ENCODE assay signal across 8 cellular contexts in the genomic region with DNA sequence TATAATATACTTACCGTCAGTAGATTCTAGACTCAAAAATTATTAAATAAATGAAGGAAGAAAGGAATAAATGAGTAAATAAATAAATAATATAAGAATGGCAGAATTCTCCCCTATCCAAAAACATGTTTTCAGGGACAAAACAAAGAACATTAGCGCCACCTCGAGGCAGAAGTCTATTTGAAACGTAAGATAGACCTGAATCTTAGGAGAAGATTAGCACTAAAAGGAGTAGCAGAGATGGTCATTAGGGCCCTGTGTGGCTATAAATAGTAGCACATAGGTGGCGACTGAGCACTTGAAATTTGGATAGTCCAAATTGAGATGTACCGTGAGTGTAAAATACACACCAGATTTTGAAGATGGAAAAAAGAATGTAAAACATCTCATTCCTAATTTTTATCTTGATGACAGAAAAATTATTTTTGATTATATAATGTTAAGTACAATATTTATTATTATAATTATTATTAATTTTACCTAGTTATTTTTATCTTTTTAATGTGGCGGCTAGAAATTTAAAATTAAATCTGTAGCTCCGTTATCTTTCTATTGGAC. TPM values are rescaled to one million over a fixed set of nuclear protein-coding genes. Genes with fewer than 3 reads are reported as not detected.
DNase-seq lines count a peak whose midpoint lies in the region; ATAC-seq, FAIRE-seq and TF ChIP-seq lines count a peak whose summit lies in the region.

No MANE protein-coding gene starts in this region.

- H3K27me3 ChIP-seq in SU-DHL-6 (ENCODE audit: low read length), result no peaks in the 10 kb centered on the region
- no peaks in the 10 kb centered on the region for H3K27me3 ChIP-seq in kidney epithelial cell (ENCODE audit: control insufficient read depth, insufficient read depth, low read length)

- no peaks in the 10 kb centered on the region for H4K20me1 ChIP-seq in SU-DHL-6 (ENCODE audit: low read depth, low read length)

- H3K4me2 ChIP-seq in A549 (no peak overlapping the region), SU-DHL-6 (ENCODE audit: low read depth, low read length, poor library complexity, severe bottlenecking) (no peak overlapping the region)

- no peaks in the 10 kb centered on the region for H3K79me2 ChIP-seq in SU-DHL-6 (ENCODE audit: insufficient read depth, low read length)

- FAIRE-seq in A549 (lab: Jason Lieb, UNC) (no peak), GM12892 (lab: Jason Lieb, UNC) (peak; percentile 36)

- intact Hi-C loops in MCF 10A (cut with micrococcal nuclease) (loop anchor here (1.0 to 10.0 kb wide), 5 partner anchors 149 to 999 kb away; no protein-coding TSS in a partner anchor), posterior vena cava (cut with DNase I) (loop anchor here in 1 of 2 donors (10.0 kb wide), 2 partner anchors 327 to 1007 kb away; no protein-coding TSS in a partner anchor)

- TF ChIP-seq CTCF in A549 (IDR thresholded peaks at IDR 0.05) (peak; percentile 59), SU-DHL-6 (IDR thresholded peaks at IDR 0.05; ENCODE audit: insufficient read depth, low read length, poor library complexity, severe bottlenecking) (peak; percentile 19), MCF 10A (IDR thresholded peaks at IDR 0.05; ENCODE audit: unreplicated experiment) (peak; percentile 63), kidney epithelial cell (IDR thresholded peaks at IDR 0.05; ENCODE audit: insufficient read depth, low read length, poor library complexity, severe bottlenecking) (peak; percentile 59)

- no peaks in the 10 kb centered on the region for H3F3A ChIP-seq in SU-DHL-6 (ENCODE audit: insufficient read depth)

- peak; percentile 25 to 73 for DNase-seq in A549 (ENCODE audit: low read depth in 1 of 2, low spot score in 1 of 2)
- DNase-seq in GM12892 (ENCODE audit: insufficient read length), result no peak
- DNase-seq in NCI-H146 treated with DMSO at 0.1 percent for 48 hours (lab: John Stamatoyannopoulos, UW; ENCODE audit: unreplicated experiment), result peak; percentile 34
- peak; percentile 91 for DNase-seq in MCF 10A (ENCODE audit: unreplicated experiment)
- peak; percentile 18 for DNase-seq in kidney epithelial cell (ENCODE audit: low read depth)
- DNase-seq in stimulated activated CD4-positive, alpha-beta T cell treated with anti-CD3 and anti-CD28 coated beads, Interleukin-4, amount 100 ng/mL, for 48 hours (ENCODE audit: low read depth in 2 of 2), result peak; percentile 66 to 76
- DNase-seq in posterior vena cava (ENCODE audit: low spot score), result no peak

- CTCF ChIA-PET in A549 (lab: Yijun Ruan, JAX), result interaction anchor here (0.6 to 5.4 kb wide), 11 partner anchors 9 to 361 kb away, joined by 3 to 48 read pairs (median 4); a partner anchor contains a TSS
- CTCF ChIA-PET in MCF 10A (lab: Yijun Ruan, JAX), result interaction anchor here (0.6 to 4.8 kb wide), 31 partner anchors 9 to 999 kb away, joined by 3 to 113 read pairs (median 4); a partner anchor contains a TSS

- no peak overlapping the region for H2AFZ ChIP-seq in SU-DHL-6 (ENCODE audit: low read depth, low read length, severe bottlenecking)

- WGBS in A549 (ENCODE audit: missing lambda C conversion rate), result 13% methylated on average over 8 of the region's 8 CpGs

- no peak for TF ChIP-seq EP300 in A549 (IDR thresholded peaks at IDR 0.05)

- H3K27ac ChIP-seq in A549 (no peak overlapping the region), SU-DHL-6 (ENCODE audit: low read depth, low read length) (no peak overlapping the region)

- H3K9me3 Mint-ChIP-seq in MCF 10A (ENCODE audit: unreplicated experiment), result peaks cover 7% of the 10 kb centered on the region

- H3K4me1 ChIP-seq in A549, result no peaks in the 10 kb centered on the region

- H3K27ac Mint-ChIP-seq in MCF 10A (ENCODE audit: low read depth, unreplicated experiment), result no peak overlapping the region

- H3K27me3 Mint-ChIP-seq in MCF 10A (ENCODE audit: insufficient read depth, unreplicated experiment), result no peaks in the 10 kb centered on the region

- peaks cover 14% of the 10 kb centered on the region for H3K4me1 Mint-ChIP-seq in MCF 10A (ENCODE audit: insufficient read depth, unreplicated experiment)

- H3K9me2 ChIP-seq in SU-DHL-6 (replicated peaks; ENCODE audit: insufficient read depth, low read length), result no peaks in the 10 kb centered on the region

- POLR2A ChIA-PET in A549 (lab: Yijun Ruan, JAX), result no interaction called here
- POLR2A ChIA-PET in MCF 10A (lab: Yijun Ruan, JAX), result interaction anchor here (0.6 to 3.4 kb wide), 7 partner anchors 13 to 1872 kb away, joined by 3 to 13 read pairs (median 4); a partner anchor contains a TSS

- H3K36me3 ChIP-seq in SU-DHL-6 (ENCODE audit: low read length) (no peaks in the 10 kb centered on the region), kidney epithelial cell (ENCODE audit: control insufficient read depth, insufficient read depth, low read length) (no peaks in the 10 kb centered on the region)

- H3K36me3 Mint-ChIP-seq in MCF 10A (ENCODE audit: insufficient read depth, unreplicated experiment), result no peaks in the 10 kb centered on the region

- no TSS peak for BruUV-seq in MCF 10A (replicated peaks; lab: Mats Ljungman, UMichigan)

- TF ChIP-seq RAD21 in A549 (conservative IDR thresholded peaks at IDR 0.05 in 1 of 2, IDR thresholded peaks at IDR 0.05 in 1 of 2), result peak; percentile 67 to 73

- ATAC-seq in A549, result peak; percentile 62 to 64; a peak in 4 of 6 replicates

- H3K9me3 ChIP-seq in A549 (no peaks in the 10 kb centered on the region), SU-DHL-6 (ENCODE audit: insufficient read depth, low read length) (no peaks in the 10 kb centered on the region)

- no peak overlapping the region for H3K9ac ChIP-seq in SU-DHL-6 (ENCODE audit: low read length)

- TF ChIP-seq POLR2A in A549 (IDR thresholded peaks at IDR 0.05; ENCODE audit: low read length) (no peak), GM12892 (IDR thresholded peaks at IDR 0.05; ENCODE audit: low read depth, low read length) (no peak)

- H3K4me3 ChIP-seq in A549 (no peak overlapping the region), SU-DHL-6 (ENCODE audit: insufficient read depth, low read length, poor library complexity, severe bottlenecking) (no peak overlapping the region), kidney epithelial cell (ENCODE audit: low read depth, low read length) (no peak overlapping the region)

- no peak overlapping the region for H3K4me3 Mint-ChIP-seq in MCF 10A (ENCODE audit: unreplicated experiment)

TF ChIP-seq in A549, 52 proteins besides CTCF, POLR2A, EP300 and RAD21:
- TF ChIP-seq, protein P1, sequence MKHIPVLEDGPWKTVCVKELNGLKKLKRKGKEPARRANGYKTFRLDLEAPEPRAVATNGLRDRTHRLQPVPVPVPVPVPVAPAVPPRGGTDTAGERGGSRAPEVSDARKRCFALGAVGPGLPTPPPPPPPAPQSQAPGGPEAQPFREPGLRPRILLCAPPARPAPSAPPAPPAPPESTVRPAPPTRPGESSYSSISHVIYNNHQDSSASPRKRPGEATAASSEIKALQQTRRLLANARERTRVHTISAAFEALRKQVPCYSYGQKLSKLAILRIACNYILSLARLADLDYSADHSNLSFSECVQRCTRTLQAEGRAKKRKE (CRISPR knock-in tag; IDR thresholded peaks at IDR 0.05; ENCODE audit: low read depth), result no peak
- peak; percentile 60 for TF ChIP-seq SMC3 (IDR thresholded peaks at IDR 0.05)

RNA-seq across cellular contexts. Expression of a gene that starts 24.3 kb away (rescaled TPM):
- polyA plus RNA-seq in A549 (2011; rRNA removed) (11.1 and 14.1 TPM in 2 replicates), A549 (2017; fragmentation: RNase III; extraction: RNeasy Plus Mini Kit Qiagen cat#74134 plus additional on column Dnase treatment) (5.7 to 6.2 TPM (median 5.9 TPM) in 3 replicates)
- 2.8 and 4.1 TPM in 2 replicates for polyA plus RNA-seq in A549 (2012; cell fraction: cytosol; rRNA removed)
- polyA plus RNA-seq in A549 (2012; cell fraction: nucleus; rRNA removed), result 1.0 and 1.5 TPM in 2 replicates
- 7.2 and 7.6 TPM in 2 replicates for polyA minus RNA-seq in A549 (2011; rRNA and poly(A)+ RNA removed)
- polyA plus RNA-seq in GM12892 (2012; ENCODE audit: missing spikeins), result 4.5 TPM
- total RNA-seq in MCF 10A (2022) (18.9 and 26.1 TPM in 2 replicates), kidney epithelial cell (10.0 and 14.3 TPM in 2 replicates), posterior vena cava (10 to 100 TPM in 1 of 2 donors, 1 to 10 TPM in 1; 9.7 to 10.0 TPM)

Comparison
In these comparisons a context has a peak if more than half of its experiments do, and no peak if none do; other contexts are left out.
1. DNase-seq: peak in A549 (2 of 2), NCI-H146 treated with DMSO at 0.1 percent for 48 hours (single experiment), MCF 10A (single experiment), kidney epithelial cell (single experiment) and stimulated activated CD4-positive, alpha-beta T cell treated with anti-CD3 and anti-CD28 coated beads, Interleukin-4, amount 100 ng/mL, for 48 hours (2 of 2); none in GM12892 (single experiment) and posterior vena cava (single experiment).
2. Peak in every context shown above with its lines, with median percentiles within 50 percentile points of each other: CTCF ChIP-seq.